29 cellular contexts compared by ENCODE assay signal in the genomic region with DNA sequence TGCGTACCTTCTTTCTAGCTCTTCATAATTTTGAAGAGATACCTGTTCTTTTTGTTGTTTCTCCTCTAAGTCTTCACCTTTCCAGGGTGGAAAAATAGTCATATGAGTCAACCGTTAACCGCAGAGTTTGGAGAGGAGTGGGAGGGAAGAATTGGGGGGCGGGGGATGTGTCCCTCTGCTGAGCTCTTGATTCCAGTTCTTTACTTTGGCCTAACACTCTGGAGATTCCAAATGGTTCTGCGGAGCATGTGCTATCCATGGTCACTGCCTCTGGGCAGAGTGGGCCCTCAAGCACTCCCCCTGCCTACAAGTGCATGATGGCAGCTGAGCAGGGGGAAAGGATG. TPM values are rescaled to one million over a fixed set of nuclear protein-coding genes. Genes with fewer than 3 reads are reported as not detected.
DNase-seq lines count a peak whose midpoint lies in the region; ATAC-seq lines count a peak whose summit lies in the region.
"Had no signal": no experiment of that assay in that cellular context is flagged by ENCODE, and none has a peak within 500 bp of the region (broad histone marks: within the 10 kb centered on the region; RNA-seq: fewer than 3 reads in every experiment).

No MANE protein-coding gene starts in this region.

- H3K27ac Mint-ChIP-seq in activated CD4-positive, alpha-beta T cell treated with anti-CD3 and anti-CD28 coated beads for 36 hours, result peak overlapping the region; percentile 31
- peak overlapping the region; percentile 19 for H3K27ac Mint-ChIP-seq in activated naive CD4-positive, alpha-beta T cell treated with anti-CD3 and anti-CD28 coated beads, Interleukin-2, amount 10 ng/mL, durations not matched to agents 7 days and 5 days
- peak overlapping the region; percentile 22 for H3K27ac Mint-ChIP-seq in activated naive CD8-positive, alpha-beta T cell

- H3K36me3 ChIP-seq in neuronal stem cell (replicated peaks in 1 of 2; ENCODE audit: control insufficient read depth in 2 of 2, insufficient read depth in 2 of 2, low read length in 2 of 2), result peaks cover 33 to 79% of the 10 kb centered on the region in 2 donors

- peaks cover 10% of the 10 kb centered on the region for H3K79me1 ChIP-seq in neuronal stem cell (ENCODE audit: low read depth, low read length)

- H3K9me3 Mint-ChIP-seq in activated CD4-positive, alpha-beta T cell treated with anti-CD3 and anti-CD28 coated beads for 36 hours (ENCODE audit: low read depth), result no peaks in the 10 kb centered on the region
- no peaks in the 10 kb centered on the region for H3K9me3 Mint-ChIP-seq in activated naive CD4-positive, alpha-beta T cell treated with anti-CD3 and anti-CD28 coated beads, Interleukin-2, amount 10 ng/mL, durations not matched to agents 7 days and 5 days
- no peaks in the 10 kb centered on the region for H3K9me3 Mint-ChIP-seq in activated naive CD8-positive, alpha-beta T cell (ENCODE audit: low read depth)
- H3K9me3 Mint-ChIP-seq: CD14-positive monocyte had no signal

- no peak for ATAC-seq in activated CD4-positive, alpha-beta T cell treated with anti-CD3 and anti-CD28 coated beads for 36 hours

- POLR2A ChIA-PET in activated CD4-positive, alpha-beta T cell treated with anti-CD3 and anti-CD28 coated beads for 36 hours (lab: Charles Lee), result interaction anchor here (0.6 to 1.9 kb wide), 2 partner anchors 26 to 590 kb away, joined by 3 to 4 read pairs; no protein-coding TSS in a partner anchor

- H3K27ac ChIP-seq in neuronal stem cell (replicated peaks; ENCODE audit: low read length), result no peak overlapping the region
- H3K27ac ChIP-seq: 22Rv1 had no signal

- peak overlapping the region; percentile 61 for H3K23ac ChIP-seq in neuronal stem cell (ENCODE audit: low read depth, low read length, poor library complexity)

- H3K4me1 Mint-ChIP-seq in activated CD4-positive, alpha-beta T cell treated with anti-CD3 and anti-CD28 coated beads for 36 hours, result peaks cover 54% of the 10 kb centered on the region
- H3K4me1 Mint-ChIP-seq in activated naive CD4-positive, alpha-beta T cell treated with anti-CD3 and anti-CD28 coated beads, Interleukin-2, amount 10 ng/mL, durations not matched to agents 7 days and 5 days, result peaks cover 36% of the 10 kb centered on the region
- H3K4me1 Mint-ChIP-seq in activated naive CD8-positive, alpha-beta T cell (ENCODE audit: low read depth), result peaks cover 39% of the 10 kb centered on the region

- peaks cover 3 to 11% of the 10 kb centered on the region in 2 donors for H3K4me1 ChIP-seq in neuronal stem cell (ENCODE audit: control insufficient read depth in 2 of 2, insufficient read depth in 1 of 2, low read depth in 1 of 2, low read length in 2 of 2)
- H3K4me1 ChIP-seq: BE2C had no signal

- H3K4me3 ChIP-seq in neuronal stem cell (ENCODE audit: low read length in 2 of 2), result no peak overlapping the region

- no peak overlapping the region for H3K4me3 Mint-ChIP-seq in activated CD4-positive, alpha-beta T cell treated with anti-CD3 and anti-CD28 coated beads for 36 hours
- no peak overlapping the region for H3K4me3 Mint-ChIP-seq in activated naive CD4-positive, alpha-beta T cell treated with anti-CD3 and anti-CD28 coated beads, Interleukin-2, amount 10 ng/mL, durations not matched to agents 7 days and 5 days
- no peak overlapping the region for H3K4me3 Mint-ChIP-seq in activated naive CD8-positive, alpha-beta T cell
- H3K4me3 Mint-ChIP-seq: CD14-positive monocyte had no signal

- H4K91ac ChIP-seq in neuronal stem cell (ENCODE audit: low read depth, low read length, poor library complexity), result no peak overlapping the region

- no peak overlapping the region for H2BK15ac ChIP-seq in neuronal stem cell (ENCODE audit: low read length)

- DNase-seq in activated CD4-positive, alpha-beta T cell treated with anti-CD3 and anti-CD28 coated beads for 36 hours, result no peak
- DNase-seq in activated CD4-positive, alpha-beta T cell treated with anti-CD3 and anti-CD28 coated beads, Interleukin-2, amount 50 U/mL, for 1 hour, result no peak
- DNase-seq in activated naive CD4-positive, alpha-beta T cell treated with anti-CD3 and anti-CD28 coated beads, Interleukin-2, amount 10 ng/mL, durations not matched to agents 7 days and 5 days, result no peak
- no peak for DNase-seq in activated naive CD4-positive, alpha-beta T cell treated with anti-CD3 and anti-CD28 coated beads, Interleukin-2, amount 50 U/mL, for 16 hours
- no peak for DNase-seq in neuronal stem cell (ENCODE audit: low spot score)
- DNase-seq in NCI-H2171 treated with DMSO at 0.1 percent for 48 hours (lab: John Stamatoyannopoulos, UW), result no peak
- DNase-seq in T-helper 9 cell, result no peak
- DNase-seq: BE2C, Calu3, DMS79 treated with DMSO at 0.1 percent for 48 hours, GF-D8, HCEC 1CT, KBM-7, MV-4-11, NCI-H1105, NCI-H1436 treated with DMSO at 0.1 percent for 48 hours, NCI-H187 treated with DMSO at 0.1 percent for 48 hours, NCI-H2107, NCI-H446, NCI-H524 treated with DMSO at 0.1 percent for 48 hours, NCI-H774 had no signal

- H4K8ac ChIP-seq in neuronal stem cell (ENCODE audit: low read depth, low read length), result no peak overlapping the region

- no peak overlapping the region for H3K14ac ChIP-seq in neuronal stem cell (ENCODE audit: low read length)

- H3K4me2 ChIP-seq in neuronal stem cell (ENCODE audit: insufficient read depth, low read length, poor library complexity, severe bottlenecking), result no peak overlapping the region

- H3K27me3 Mint-ChIP-seq in activated CD4-positive, alpha-beta T cell treated with anti-CD3 and anti-CD28 coated beads for 36 hours, result no peaks in the 10 kb centered on the region
- no peaks in the 10 kb centered on the region for H3K27me3 Mint-ChIP-seq in activated naive CD4-positive, alpha-beta T cell treated with anti-CD3 and anti-CD28 coated beads, Interleukin-2, amount 10 ng/mL, durations not matched to agents 7 days and 5 days
- no peaks in the 10 kb centered on the region for H3K27me3 Mint-ChIP-seq in activated naive CD8-positive, alpha-beta T cell

- H3K36me3 Mint-ChIP-seq in activated CD4-positive, alpha-beta T cell treated with anti-CD3 and anti-CD28 coated beads for 36 hours (ENCODE audit: low read depth), result peaks cover 32% of the 10 kb centered on the region
- H3K36me3 Mint-ChIP-seq in activated naive CD4-positive, alpha-beta T cell treated with anti-CD3 and anti-CD28 coated beads, Interleukin-2, amount 10 ng/mL, durations not matched to agents 7 days and 5 days, result peaks cover 29% of the 10 kb centered on the region
- H3K36me3 Mint-ChIP-seq in activated naive CD8-positive, alpha-beta T cell, result peaks cover 2% of the 10 kb centered on the region

- H3K27me3 ChIP-seq in neuronal stem cell (ENCODE audit: control insufficient read depth in 3 of 3, insufficient read depth in 3 of 3, low read depth in 1 of 3, low read length in 3 of 3), result no peaks in the 10 kb centered on the region
- H3K27me3 ChIP-seq: BE2C had no signal

- no peak overlapping the region for H3K9ac ChIP-seq in neuronal stem cell (ENCODE audit: low read depth, low read length, poor library complexity)

- H2BK12ac ChIP-seq in neuronal stem cell (ENCODE audit: low read length), result no peak overlapping the region

- H2BK5ac ChIP-seq in neuronal stem cell (ENCODE audit: low read length), result no peak overlapping the region

- intact Hi-C loops in activated CD4-positive, alpha-beta T cell treated with anti-CD3 and anti-CD28 coated beads for 36 hours (cut with DNase I, micrococcal nuclease), result no loop called here

- CTCF ChIA-PET in activated CD4-positive, alpha-beta T cell treated with anti-CD3 and anti-CD28 coated beads for 36 hours (lab: Charles Lee), result interaction anchor here (0.6 kb wide), 1 partner anchor 606 kb away, joined by 5 read pairs; no protein-coding TSS in a partner anchor
- CTCF ChIA-PET in activated naive CD4-positive, alpha-beta T cell treated with anti-CD3 and anti-CD28 coated beads, Interleukin-2, amount 10 ng/mL, durations not matched to agents 7 days and 5 days (lab: Charles Lee), result no interaction called here

- H3K9me3 ChIP-seq in neuronal stem cell (replicated peaks in 1 of 2; ENCODE audit: control insufficient read depth in 2 of 2, insufficient read depth in 1 of 2, low read depth in 1 of 2, low read length in 2 of 2), result peaks cover 0 to 3% of the 10 kb centered on the region in 2 donors
- H3K9me3 ChIP-seq: BE2C had no signal

- no CpG with 5 or more reads among the region's 5 CpGs for WGBS in neuronal stem cell (ENCODE audit: extremely low coverage in 2 of 2, insufficient read length in 2 of 2, insufficient replicate concordance in 1 of 2), 2 donors

- H2BK120ac ChIP-seq in neuronal stem cell (ENCODE audit: low read depth, low read length), result no peak overlapping the region

- H2AFZ ChIP-seq in neuronal stem cell (ENCODE audit: low read length), result no peak overlapping the region

- H2AK5ac ChIP-seq in neuronal stem cell (ENCODE audit: low read depth, low read length), result no peak overlapping the region

- no peak overlapping the region for H3K18ac ChIP-seq in neuronal stem cell (ENCODE audit: low read length)

- no peak overlapping the region for H3K4ac ChIP-seq in neuronal stem cell (ENCODE audit: low read length)

RNA-seq across cellular contexts. Expression of a gene that starts 27.1 kb away (rescaled TPM):
- 100 to 1,000 TPM; 184 to 238 TPM for total RNA-seq in activated CD4-positive, alpha-beta T cell treated with anti-CD3 and anti-CD28 coated beads for 36 hours
- polyA plus RNA-seq in neuronal stem cell (2013, experiment 1 of 2), result 98.0 TPM
- polyA plus RNA-seq in neuronal stem cell (2013, experiment 2 of 2), result 96.9 TPM

RNA-seq across cellular contexts. Expression of a gene that starts 41.9 kb away (rescaled TPM):
- total RNA-seq in activated CD4-positive, alpha-beta T cell treated with anti-CD3 and anti-CD28 coated beads for 36 hours, result 10 to 100 TPM; 14.3 to 18.1 TPM
- polyA plus RNA-seq in neuronal stem cell (2013, experiment 1 of 2), result 11.8 TPM
- 10.9 TPM for polyA plus RNA-seq in neuronal stem cell (2013, experiment 2 of 2)

RNA-seq across cellular contexts. Expression of a gene that starts 43.1 kb away (rescaled TPM):
- total RNA-seq in activated CD4-positive, alpha-beta T cell treated with anti-CD3 and anti-CD28 coated beads for 36 hours, result not detected
- 0.17 TPM for polyA plus RNA-seq in neuronal stem cell (2013, experiment 1 of 2)
- 0.10 TPM for polyA plus RNA-seq in neuronal stem cell (2013, experiment 2 of 2)
- total RNA-seq: Calu3, H1, LHCN-M2, MCF 10A, Right ventricle myocardium superior, RPMI7951 had no signal
- polyA plus RNA-seq: CD14-positive monocyte, H1 had no signal

RNA-seq across cellular contexts. Expression of a gene that starts 46.4 kb away (rescaled TPM):
- 10 to 100 TPM; 46.5 to 54.2 TPM for total RNA-seq in activated CD4-positive, alpha-beta T cell treated with anti-CD3 and anti-CD28 coated beads for 36 hours
- 38.4 TPM for polyA plus RNA-seq in neuronal stem cell (2013, experiment 1 of 2)
- 38.2 TPM for polyA plus RNA-seq in neuronal stem cell (2013, experiment 2 of 2)
